In the genomic region with DNA sequence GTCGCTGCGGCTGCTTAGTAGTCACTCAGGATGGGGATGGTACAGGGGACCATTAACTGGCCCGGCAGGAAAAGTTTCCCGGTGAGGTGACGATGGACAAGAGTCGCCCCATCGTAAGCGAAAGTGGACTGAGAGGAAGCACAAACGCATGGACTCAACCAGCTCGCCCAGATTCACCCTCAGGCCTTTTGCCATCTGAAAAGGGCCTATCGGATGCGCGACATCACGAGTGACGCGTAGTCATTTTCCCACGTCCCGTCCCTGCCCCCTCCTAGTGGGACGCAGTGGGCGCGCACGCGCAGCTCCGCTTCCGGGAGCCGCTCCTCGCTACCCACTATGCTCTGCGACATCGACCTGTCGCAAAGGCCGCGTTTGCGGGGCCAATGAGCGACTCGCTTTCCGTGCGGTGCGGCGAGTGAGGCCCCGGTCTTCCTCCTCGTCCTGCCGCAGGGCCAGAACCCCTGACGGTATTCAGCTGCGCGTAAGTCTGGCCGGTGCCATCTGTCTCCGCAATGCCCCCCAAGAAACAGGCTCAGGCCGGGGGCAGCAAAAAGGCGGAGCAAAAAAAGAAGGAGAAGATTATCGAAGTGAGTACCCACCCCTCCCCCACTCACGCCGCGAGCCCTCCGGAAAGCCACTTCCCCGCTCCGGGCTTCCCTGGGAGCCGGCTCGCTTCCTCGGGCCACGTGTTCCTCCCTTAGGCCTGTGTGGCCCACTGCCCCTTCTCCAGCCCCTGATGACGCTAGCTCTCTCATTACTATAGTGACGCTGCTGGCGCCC, we compare ENCODE assay signal across 8 cellular contexts. TPM values are rescaled to one million over a fixed set of nuclear protein-coding genes. Genes with fewer than 3 reads are reported as not detected.
A peak's percentile ranks its signal among the peaks of the same experiment; 100 is the strongest.
DNase-seq lines count a peak whose midpoint lies in the region; ATAC-seq and TF ChIP-seq lines count a peak whose summit lies in the region.

TSS of gene ZC3H15 (plus strand) at position 390 of the 780 bp plus-strand sequence. CDS start at position 513, 123 bp downstream.

- peaks cover 67% of the 10 kb centered on the region for H3K79me2 ChIP-seq in ACC112 (ENCODE audit: control insufficient read depth, insufficient read depth, low read length, unreplicated experiment)
- peaks cover 76% of the 10 kb centered on the region for H3K79me2 ChIP-seq in mammary epithelial cell (ENCODE audit: insufficient read depth, low read length)

- CTCF ChIA-PET in mammary epithelial cell (lab: Charles Lee; ENCODE audit: low non-redundant PET) = no interaction called here

- H4K20me1 ChIP-seq in mammary epithelial cell (ENCODE audit: insufficient read depth, low read length) = peaks cover 4% of the 10 kb centered on the region

- H3K27me3 ChIP-seq in ACC112 (ENCODE audit: insufficient read depth, low read length) (no peaks in the 10 kb centered on the region), WERI-Rb-1 (ENCODE audit: insufficient read depth, low read depth, severe bottlenecking) (no peaks in the 10 kb centered on the region), mammary epithelial cell (ENCODE audit: insufficient read depth, low read length) (no peaks in the 10 kb centered on the region)

- H2AFZ ChIP-seq in ACC112 (ENCODE audit: low read length, unreplicated experiment) (peak within 1 kb of the TSS; percentile 66), mammary epithelial cell (ENCODE audit: low read depth, low read length) (peak within 1 kb of the TSS; percentile 95)

- 3% methylated on average over 45 of the region's 63 CpGs for WGBS in mammary epithelial cell (ENCODE audit: low coverage, missing lambda C conversion rate)

- peak within 1 kb of the TSS; percentile 83 for H3K27ac ChIP-seq in ACC112 (ENCODE audit: low read depth, low read length)
- peak within 1 kb of the TSS; percentile 88 for H3K27ac ChIP-seq in WERI-Rb-1
- peak within 1 kb of the TSS; percentile 95 for H3K27ac ChIP-seq in mammary epithelial cell (ENCODE audit: insufficient read depth, low read depth, low read length)
- peak within 1 kb of the TSS; percentile 64 to 99 (median 94) for H3K27ac ChIP-seq in skin epidermis

- peak within 1 kb of the TSS; percentile 93 for H3K4me2 ChIP-seq in mammary epithelial cell (ENCODE audit: insufficient read depth, low read depth, low read length)

- no TSS peak for BruUV-seq in mammary epithelial cell (replicated peaks; lab: Mats Ljungman, UMichigan)

- peak within 1 kb of the TSS; percentile 99 for H3K9ac ChIP-seq in mammary epithelial cell (ENCODE audit: insufficient read depth, low read length)

- in situ Hi-C loops in mammary epithelial cell (cut with MboI; ENCODE audit: low sequenced_read_pairs in 2 of 2) = no loop called here

- dilution Hi-C loops in mammary epithelial cell (cut with HindIII; ENCODE audit: low sequenced_read_pairs) = no loop called here

- no peaks in the 10 kb centered on the region for H3K36me3 ChIP-seq in ACC112 (ENCODE audit: insufficient read depth, low read length)
- peaks cover 3% of the 10 kb centered on the region; the same call in 1 of the 2 replicates for H3K36me3 ChIP-seq in WERI-Rb-1
- no peaks in the 10 kb centered on the region for H3K36me3 ChIP-seq in mammary epithelial cell (ENCODE audit: insufficient read depth, low read length)

- ATAC-seq in GM18868 (IDR thresholded peaks at IDR 0.05; ENCODE audit: unreplicated experiment) (peak; percentile 75), HG03108 (IDR thresholded peaks at IDR 0.05; ENCODE audit: unreplicated experiment) (peak; percentile 88)

- TF ChIP-seq CTCF in WERI-Rb-1 (IDR thresholded peaks at IDR 0.05; ENCODE audit: low read depth, low read length) (no peak), mammary epithelial cell (conservative IDR thresholded peaks at IDR 0.05 in 1 of 2, IDR thresholded peaks at IDR 0.05 in 1 of 2; ENCODE audit: extremely low read depth in 1 of 2, insufficient read depth in 1 of 2, low read depth in 1 of 2, low read length in 2 of 2) (no peak)

- H3K9me3 ChIP-seq in WERI-Rb-1 (ENCODE audit: severe bottlenecking) = no peaks in the 10 kb centered on the region
- H3K9me3 ChIP-seq in mammary epithelial cell (replicated peaks; ENCODE audit: insufficient read depth, low read length) = no peaks in the 10 kb centered on the region
- no peaks in the 10 kb centered on the region for H3K9me3 ChIP-seq in iPS-18c (ENCODE audit: control insufficient read depth, insufficient read depth, low read length)

- peak; percentile 99 for DNase-seq in NCI-H2227 (lab: John Stamatoyannopoulos, UW; ENCODE audit: unreplicated experiment)
- DNase-seq in WERI-Rb-1 = peak; percentile 96
- DNase-seq in mammary epithelial cell = peak; percentile 97

- peaks cover 36% of the 10 kb centered on the region for H3K4me1 ChIP-seq in ACC112 (ENCODE audit: control insufficient read depth, insufficient read depth, low read length, unreplicated experiment)
- H3K4me1 ChIP-seq in mammary epithelial cell (ENCODE audit: insufficient read depth, low read length) = peaks cover 15% of the 10 kb centered on the region

- intact Hi-C loops in mammary epithelial cell (cut with micrococcal nuclease) = loop anchor here (10.0 kb wide), 1 partner anchor 511 kb away; no protein-coding TSS in a partner anchor

- H3K4me3 ChIP-seq in ACC112 (ENCODE audit: low read depth, low read length) (peak within 1 kb of the TSS; percentile 95), WERI-Rb-1 (ENCODE audit: low read depth, low read length) (peak within 1 kb of the TSS; percentile 100), mammary epithelial cell (replicated peaks in 1 of 3; ENCODE audit: insufficient read depth in 1 of 3, low read depth in 2 of 3, low read length in 3 of 3) (peak within 1 kb of the TSS; percentile 75 to 97 (median 95)), iPS-18c (ENCODE audit: insufficient read depth, low read depth, low read length) (peak within 1 kb of the TSS; percentile 90), skin epidermis (peak within 1 kb of the TSS; percentile 76 to 97 (median 90))

RNA-seq across cellular contexts. Expression of gene ZC3H15, which starts in this region (rescaled TPM):
- 10 to 100 TPM; 53.5 to 72.1 TPM for total RNA-seq in mammary epithelial cell
- 59.8 TPM for polyA plus RNA-seq in mammary epithelial cell
- 38.1 TPM for polyA minus RNA-seq in mammary epithelial cell

Comparison
In these comparisons a context has a peak if more than half of its experiments do, and no peak if none do; other contexts are left out.
1. Peak in every context shown above with its lines: DNase-seq, ATAC-seq, H3K4me3 ChIP-seq and H3K27ac ChIP-seq.